ENCODE assay signal across 11 cellular contexts in the genomic region with DNA sequence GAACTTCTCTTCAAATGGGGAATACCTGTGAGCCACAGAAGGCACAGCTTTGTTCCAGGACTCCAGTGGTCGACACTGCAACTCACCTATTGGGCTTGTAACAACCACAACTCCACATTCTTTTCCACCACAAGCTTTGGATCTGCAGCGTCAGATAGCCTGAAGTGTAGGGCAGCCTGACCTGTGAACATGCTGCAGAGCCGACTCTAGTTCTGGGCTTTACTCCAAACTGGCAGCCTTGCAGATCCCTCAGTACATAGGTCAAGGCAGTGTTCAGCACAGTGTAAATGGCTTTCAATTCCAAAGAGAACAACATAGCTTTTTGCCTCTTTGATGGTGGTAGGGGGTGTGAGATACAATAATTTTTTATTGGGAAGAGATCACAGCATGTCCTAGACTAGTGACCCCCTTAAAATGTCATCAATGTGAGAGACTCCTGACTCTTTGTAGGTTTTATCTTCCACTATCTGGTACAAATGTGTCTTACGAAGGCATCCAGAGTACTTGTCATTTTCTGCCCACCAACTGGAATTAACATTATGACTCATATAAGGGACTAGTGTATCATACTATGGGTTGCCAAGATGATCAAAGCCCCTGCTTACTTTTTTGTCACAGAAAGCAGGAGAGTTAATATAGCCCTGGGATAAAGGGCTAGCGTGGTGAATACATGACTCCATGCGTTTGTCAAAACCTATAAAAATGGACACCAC.
DNase-seq lines count a peak whose midpoint lies in the region; FAIRE-seq and TF ChIP-seq lines count a peak whose summit lies in the region.
"Had no signal": no experiment of that assay in that cellular context is flagged by ENCODE, and none has a peak within 500 bp of the region (broad histone marks: within the 10 kb centered on the region; RNA-seq: fewer than 3 reads in every experiment).

No MANE protein-coding gene starts in this region.

- H3K27ac ChIP-seq in hepatocyte (peak overlapping the region; percentile 78), small intestine (ENCODE audit: low read depth in 1 of 2, low read length in 1 of 2) (peak overlapping the region in 1 of 2 donors; percentile 28)

- H2AFZ ChIP-seq in hepatocyte, result no peak overlapping the region

- no peaks in the 10 kb centered on the region for H3K9me2 ChIP-seq in hepatocyte (replicated peaks; ENCODE audit: insufficient read depth)

- no peaks in the 10 kb centered on the region for H3K79me2 ChIP-seq in hepatocyte

- H3K27me3 ChIP-seq in hepatocyte, result no peaks in the 10 kb centered on the region
- no peaks in the 10 kb centered on the region for H3K27me3 ChIP-seq in small intestine (ENCODE audit: control insufficient read depth in 2 of 2, insufficient read depth in 2 of 2, low read length in 2 of 2)

- WGBS in hepatocyte (ENCODE audit: low lambda C conversion rate, missing lambda C conversion rate), result 54% methylated on average over 6 of the region's 6 CpGs
- 47 to 60% (median 48%) methylated on average over 6 of the region's 6 CpGs for WGBS in small intestine, 3 donors

- H3K36me3 ChIP-seq in hepatocyte (replicated peaks; ENCODE audit: insufficient read depth, low read depth) (no peaks in the 10 kb centered on the region), small intestine (ENCODE audit: control insufficient read depth in 2 of 2, insufficient read depth in 2 of 2, low read length in 2 of 2) (no peaks in the 10 kb centered on the region)

- H3K4me1 ChIP-seq in hepatocyte (ENCODE audit: insufficient read depth), result peaks cover 7% of the 10 kb centered on the region
- no peaks in the 10 kb centered on the region for H3K4me1 ChIP-seq in small intestine (ENCODE audit: control insufficient read depth in 2 of 2, insufficient read depth in 1 of 2, low read depth in 1 of 2, low read length in 1 of 2)

- H3K4me2 ChIP-seq in hepatocyte, result no peak overlapping the region

- H3K4me3 ChIP-seq in astrocyte of the cerebellum (ENCODE audit: low read depth, low read length), result no peak overlapping the region
- H3K4me3 ChIP-seq in hepatocyte, result no peak overlapping the region
- no peak overlapping the region for H3K4me3 ChIP-seq in small intestine (ENCODE audit: low read depth in 1 of 2, low read length in 2 of 2)

- H3K9me3 ChIP-seq in hepatocyte (ENCODE audit: low read depth) (no peaks in the 10 kb centered on the region), small intestine (ENCODE audit: control insufficient read depth, low read depth) (no peaks in the 10 kb centered on the region)

- DNase-seq in H4 (ENCODE audit: low spot score) (peak; percentile 80), astrocyte of the cerebellum (ENCODE audit: low read depth) (peak; percentile 97), hepatocyte (ENCODE audit: low spot score) (peak; percentile 49), small intestine (peak; percentile 71), 8988T (no peak), GOT3 (lab: John Stamatoyannopoulos, UW) (no peak), SKM-1 (lab: John Stamatoyannopoulos, UW; ENCODE audit: unreplicated experiment) (no peak), hippocampal formation (lab: John Stamatoyannopoulos, UW) (no peak)
- DNase-seq: DMS 273 treated with DMSO at 0.1 percent for 48 hours, mesendoderm, NCI-H1048 had no signal

- no peaks in the 10 kb centered on the region for H4K20me1 ChIP-seq in hepatocyte (ENCODE audit: insufficient read depth, poor library complexity, severe bottlenecking)

- no peak for TF ChIP-seq CTCF in astrocyte of the cerebellum (IDR thresholded peaks at IDR 0.05; ENCODE audit: low read depth, low read length, missing control alignments)
- no peak for TF ChIP-seq CTCF in hepatocyte (IDR thresholded peaks at IDR 0.05; ENCODE audit: poor library complexity)

- in situ Hi-C loops in astrocyte of the cerebellum (cut with HindIII; ENCODE audit: low sequenced_read_pairs), result loop anchor here (5.0 to 10.0 kb wide), 2 partner anchors 59 to 102 kb away; no protein-coding TSS in a partner anchor

- FAIRE-seq in small intestine (lab: Jason Lieb, UNC), result no peak

Comparison
In these comparisons a context has a peak if more than half of its experiments do, and no peak if none do; other contexts are left out.
1. DNase-seq: peak in H4 (single experiment), astrocyte of the cerebellum (single experiment), hepatocyte (single experiment) and small intestine (single experiment); none in 8988T (single experiment), GOT3 (single experiment), SKM-1 (single experiment) and hippocampal formation (0 of 2).